11 cellular contexts compared by ENCODE assay signal in the genomic region with DNA sequence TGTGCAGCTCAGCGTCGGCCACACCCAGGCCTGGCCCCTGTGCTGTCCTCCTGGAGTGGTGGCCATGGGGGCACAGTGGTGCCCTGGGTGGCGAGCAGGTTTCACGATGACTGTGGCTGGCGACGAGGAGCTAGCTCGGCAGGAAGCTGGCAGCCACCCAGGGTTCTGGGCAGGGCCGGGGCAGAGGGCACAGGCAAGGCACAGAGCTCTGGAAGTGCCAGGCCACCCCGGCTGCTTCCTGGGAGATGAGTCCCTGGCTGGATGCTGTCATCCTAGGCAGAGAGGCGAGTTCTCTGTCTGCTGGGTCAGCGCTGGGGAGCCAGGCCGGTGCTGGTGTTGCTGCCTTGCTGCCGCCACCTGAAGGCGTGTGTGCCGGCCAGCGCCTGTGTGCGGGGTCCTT. TPM values are rescaled to one million over a fixed set of nuclear protein-coding genes. Genes with fewer than 3 reads are reported as not detected.
DNase-seq lines count a peak whose midpoint lies in the region; ATAC-seq and TF ChIP-seq lines count a peak whose summit lies in the region.
"Had no signal": no experiment of that assay in that cellular context is flagged by ENCODE, and none has a peak within 500 bp of the region (broad histone marks: within the 10 kb centered on the region; RNA-seq: fewer than 3 reads in every experiment).

No MANE protein-coding gene starts in this region.

- peaks cover 89% of the 10 kb centered on the region for H3K4me1 Mint-ChIP-seq in CD14-positive monocyte

- H3K27ac ChIP-seq in RWPE1: peak overlapping the region; percentile 99
- peak overlapping the region in 10 of 12 donors; percentile 26 to 95 (median 78) for H3K27ac ChIP-seq in heart left ventricle
- peak overlapping the region; percentile 85 to 93 (median 88) for H3K27ac ChIP-seq in sigmoid colon

- DNase-seq in CD14-positive monocyte (ENCODE audit: low spot score) (no peak), RWPE1 (ENCODE audit: low spot score) (no peak), heart left ventricle (peak in 4 of 5 donors; percentile 62 to 84 (median 81)), sigmoid colon (peak; percentile 88), epidermal melanocyte (ENCODE audit: insufficient read length, low spot score) (no peak), AML-193 (lab: John Stamatoyannopoulos, UW) (no peak)
- DNase-seq: NCI-H1694 had no signal

- H3K4me1 ChIP-seq in heart left ventricle (peaks cover 60 to 100% (median 100%) of the 10 kb centered on the region in 12 donors), sigmoid colon (peaks cover 0 to 100% (median 99%) of the 10 kb centered on the region in 4 donors)

- peaks cover 24 to 59% of the 10 kb centered on the region in 2 donors for H3K36me3 Mint-ChIP-seq in CD14-positive monocyte
- H3K36me3 Mint-ChIP-seq: activated naive CD8-positive, alpha-beta T cell had no signal

- TF ChIP-seq POLR2A in heart left ventricle (IDR thresholded peaks at IDR 0.05) (no peak), sigmoid colon (IDR thresholded peaks at IDR 0.05) (no peak)

- POLR2A ChIA-PET in RWPE1 (lab: Yijun Ruan, JAX; ENCODE audit: low non-redundant PET): interaction anchor here (0.9 to 2.1 kb wide), 4 partner anchors 12 to 62 kb away, joined by 3 to 15 read pairs (median 4); no protein-coding TSS in a partner anchor

- H3K36me3 ChIP-seq in heart left ventricle (no peaks in the 10 kb centered on the region), sigmoid colon (no peaks in the 10 kb centered on the region)

- intact Hi-C loops in CD14-positive monocyte (cut with micrococcal nuclease) (loop anchor here in 1 of 2 donors (5.0 kb wide), 1 partner anchor 36 kb away; no protein-coding TSS in a partner anchor), heart left ventricle (cut with DNase I) (loop anchor here in 5 of 10 donors (5.0 to 10.0 kb wide), 4 partner anchors 36 to 57 kb away; no protein-coding TSS in a partner anchor), sigmoid colon (cut with DNase I) (no loop called here)

- H3K9me3 ChIP-seq in heart left ventricle (no peaks in the 10 kb centered on the region), sigmoid colon (no peaks in the 10 kb centered on the region)

- H3K9me3 Mint-ChIP-seq in CD14-positive monocyte: no peaks in the 10 kb centered on the region
- H3K9me3 Mint-ChIP-seq: neural crest cell had no signal

- H3K27me3 ChIP-seq in heart left ventricle (no peaks in the 10 kb centered on the region), sigmoid colon (no peaks in the 10 kb centered on the region)

- TF ChIP-seq EP300 in sigmoid colon (IDR thresholded peaks at IDR 0.05): no peak

- CTCF ChIA-PET in RWPE1 (lab: Yijun Ruan, JAX): interaction anchor here (0.8 to 3.5 kb wide), 6 partner anchors 12 to 207 kb away, joined by 3 to 15 read pairs (median 4); no protein-coding TSS in a partner anchor

- ATAC-seq in heart left ventricle (peak in 2 of 4 donors; percentile 2 to 3), HG02610 (IDR thresholded peaks at IDR 0.05; ENCODE audit: unreplicated experiment) (no peak), GM21723 (IDR thresholded peaks at IDR 0.05; ENCODE audit: unreplicated experiment) (no peak)

- TF ChIP-seq CTCF in CD14-positive monocyte (IDR thresholded peaks at IDR 0.05): no peak
- TF ChIP-seq CTCF in RWPE1 (conservative IDR thresholded peaks at IDR 0.05; ENCODE audit: low read depth): no peak
- TF ChIP-seq CTCF in heart left ventricle (IDR thresholded peaks at IDR 0.05): no peak
- no peak for TF ChIP-seq CTCF in sigmoid colon (IDR thresholded peaks at IDR 0.05)

- H3K27me3 Mint-ChIP-seq in CD14-positive monocyte (ENCODE audit: low read depth in 3 of 3): peaks cover 0 to 2% (median 2%) of the 10 kb centered on the region in 3 donors
- H3K27me3 Mint-ChIP-seq: activated naive CD8-positive, alpha-beta T cell had no signal

- H3K27ac Mint-ChIP-seq in CD14-positive monocyte: peak overlapping the region in 6 of 7 donors; percentile 45 to 100 (median 63)
- H3K27ac Mint-ChIP-seq: activated naive CD8-positive, alpha-beta T cell had no signal

- WGBS in heart left ventricle, 4 donors: 11 to 30% (median 28%) methylated on average over 9 to 17 of the region's 17 CpGs
- WGBS in sigmoid colon, 2 donors: 11 to 46% methylated on average over 17 of the region's 17 CpGs

- peak overlapping the region; percentile 60 to 78 for H3K4me3 Mint-ChIP-seq in CD14-positive monocyte
- H3K4me3 Mint-ChIP-seq: activated naive CD8-positive, alpha-beta T cell; neural crest cell had no signal

- H3K4me3 ChIP-seq in heart left ventricle (no peak overlapping the region), sigmoid colon (no peak overlapping the region)

RNA-seq across cellular contexts. Expression of a gene that starts 51.7 kb away (rescaled TPM):
- polyA plus RNA-seq in CD14-positive monocyte (10 to 100 TPM; 15.8 to 23.2 TPM), heart left ventricle (10 to 100 TPM; 54.9 to 55.8 TPM), sigmoid colon (10 to 100 TPM; 27.6 to 50.8 (median 38.4) TPM)
- total RNA-seq in heart left ventricle (10 to 100 TPM; 45.5 to 87.9 (median 52.9) TPM), sigmoid colon (10 to 100 TPM; 26.7 to 49.0 (median 31.4) TPM)

Comparison
In these comparisons a context has a peak if more than half of its experiments do, and no peak if none do; other contexts are left out.
1. DNase-seq: peak in heart left ventricle (4 of 5) and sigmoid colon (single experiment); none in CD14-positive monocyte (single experiment), RWPE1 (single experiment), epidermal melanocyte (single experiment) and AML-193 (0 of 2).
2. Peak in every context shown above with its lines, with median percentiles within 50 percentile points of each other: H3K27ac ChIP-seq.